ENCODE assay signal across 8 cellular contexts in the genomic region with DNA sequence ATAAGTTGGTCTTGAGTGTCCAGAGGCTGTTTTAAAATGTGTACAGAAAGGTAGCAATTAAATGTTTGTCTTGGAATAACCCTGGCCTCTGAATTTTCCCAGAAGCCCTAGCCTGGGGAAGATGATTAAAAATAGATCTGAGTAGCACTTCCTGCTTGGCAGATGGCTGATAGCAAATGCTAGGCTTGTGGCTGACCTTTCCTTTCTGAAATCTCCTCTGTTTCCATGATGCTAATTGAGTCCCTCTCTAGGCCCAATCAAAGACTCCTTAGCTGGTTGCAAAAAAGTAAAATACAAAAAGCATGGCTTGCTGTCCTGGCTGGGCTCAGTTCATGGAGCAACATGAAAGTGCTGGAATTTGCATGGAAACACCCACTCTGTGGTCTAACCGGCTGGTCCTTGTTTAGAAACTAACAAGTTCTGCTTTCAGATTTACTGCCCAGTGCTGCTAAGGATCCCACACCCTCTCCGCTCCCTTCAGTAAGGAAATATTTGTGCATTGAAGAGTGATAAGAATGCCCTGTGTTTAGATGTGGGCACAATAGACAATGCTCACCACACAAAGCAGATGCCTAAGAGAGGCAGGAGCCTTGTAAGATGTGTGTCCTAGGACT.
DNase-seq lines count a peak whose midpoint lies in the region; ATAC-seq, FAIRE-seq and TF ChIP-seq lines count a peak whose summit lies in the region.

No MANE protein-coding gene starts in this region.

- peak; percentile 61 for FAIRE-seq in urothelium cell line (lab: Jason Lieb, UNC)

- peak; percentile 38 for ATAC-seq in GM19463 (IDR thresholded peaks at IDR 0.05; ENCODE audit: unreplicated experiment)

- no peak overlapping the region for H3K4me3 ChIP-seq in choroid plexus epithelial cell (ENCODE audit: low read depth, low read length)

- DNase-seq in Ammon's horn (ENCODE audit: low spot score) (peak; percentile 65), NCI-H82 (lab: John Stamatoyannopoulos, UW) (peak; percentile 59), choroid plexus epithelial cell (ENCODE audit: low read depth) (peak; percentile 93), middle frontal gyrus (ENCODE audit: extremely low spot score, low spot score) (peak; percentile 39), urothelium cell line (ENCODE audit: low spot score) (no peak), ecto neural progenitor cell (ENCODE audit: low spot score) (no peak)
- no peak for DNase-seq in stimulated activated naive CD4-positive, alpha-beta T cell (lab: John Stamatoyannopoulos, UW)

- TF ChIP-seq CTCF in choroid plexus epithelial cell (conservative IDR thresholded peaks at IDR 0.05; ENCODE audit: low read depth, low read length), result no peak

Comparison
In these comparisons a context has a peak if more than half of its experiments do, and no peak if none do; other contexts are left out.
1. DNase-seq: peak in Ammon's horn (single experiment), NCI-H82 (single experiment), choroid plexus epithelial cell (single experiment) and middle frontal gyrus (single experiment); none in urothelium cell line (single experiment), ecto neural progenitor cell (single experiment) and stimulated activated naive CD4-positive, alpha-beta T cell (0 of 6).